In genomic region chr1:3747903-3748302, GRCh38 we compare ENCODE assay signal across 9 cellular contexts. TPM values are rescaled to one million over a fixed set of nuclear protein-coding genes. Genes with fewer than 3 reads are reported as not detected.
A peak's percentile ranks its signal among the peaks of the same experiment; 100 is the strongest.
DNase-seq lines count a peak whose midpoint lies in the region; ATAC-seq, FAIRE-seq and TF ChIP-seq lines count a peak whose summit lies in the region.
"Had no signal": no experiment of that assay in that cellular context is flagged by ENCODE, and none has a peak within 500 bp of the region (broad histone marks: within the 10 kb centered on the region; RNA-seq: fewer than 3 reads in every experiment).

No MANE protein-coding gene starts in this region.

- no peaks in the 10 kb centered on the region for H3K36me3 Mint-ChIP-seq in activated naive CD4-positive, alpha-beta T cell treated with anti-CD3 and anti-CD28 coated beads, Interleukin-2, amount 10 ng/mL, durations not matched to agents 7 days and 5 days
- H3K36me3 Mint-ChIP-seq in activated naive CD4-positive, alpha-beta T cell treated with anti-CD3 and anti-CD28 coated beads, Interleukin-2, amount 50 U/mL, for 72 hours: peaks cover 6 to 11% of the 10 kb centered on the region in 2 donors
- no peaks in the 10 kb centered on the region for H3K36me3 Mint-ChIP-seq in activated naive CD8-positive, alpha-beta T cell

- peaks cover 14% of the 10 kb centered on the region for H3K27me3 Mint-ChIP-seq in activated naive CD4-positive, alpha-beta T cell treated with anti-CD3 and anti-CD28 coated beads, Interleukin-2, amount 10 ng/mL, durations not matched to agents 7 days and 5 days
- no peaks in the 10 kb centered on the region for H3K27me3 Mint-ChIP-seq in activated naive CD8-positive, alpha-beta T cell

- H3K4me1 Mint-ChIP-seq in activated naive CD4-positive, alpha-beta T cell treated with anti-CD3 and anti-CD28 coated beads, Interleukin-2, amount 10 ng/mL, durations not matched to agents 7 days and 5 days: peaks cover 30% of the 10 kb centered on the region
- H3K4me1 Mint-ChIP-seq in activated naive CD8-positive, alpha-beta T cell (ENCODE audit: low read depth): peaks cover 32% of the 10 kb centered on the region

- peak overlapping the region in 1 of 2 donors; percentile 66 for H3K4me3 ChIP-seq in kidney (ENCODE audit: low read length in 2 of 2)
- H3K4me3 ChIP-seq in tibial artery: peak overlapping the region; percentile 63 to 96

- peak overlapping the region; percentile 69 for H3K4me3 Mint-ChIP-seq in activated naive CD4-positive, alpha-beta T cell treated with anti-CD3 and anti-CD28 coated beads, Interleukin-2, amount 10 ng/mL, durations not matched to agents 7 days and 5 days
- peak overlapping the region; percentile 78 for H3K4me3 Mint-ChIP-seq in activated naive CD8-positive, alpha-beta T cell

- no peak overlapping the region for H3K9ac ChIP-seq in kidney (ENCODE audit: low read length in 2 of 2)

- no peak for ATAC-seq in activated naive CD4-positive, alpha-beta T cell treated with anti-CD3 and anti-CD28 coated beads, Interleukin-2, amount 50 U/mL, for 72 hours

- no peaks in the 10 kb centered on the region for H3K9me3 ChIP-seq in kidney (ENCODE audit: control insufficient read depth in 1 of 2, low read length in 2 of 2)
- no peaks in the 10 kb centered on the region for H3K9me3 ChIP-seq in tibial artery

- intact Hi-C loops in kidney (cut with DNase I) (no loop called here), tibial artery (cut with DNase I; ENCODE audit: low total_unique reads) (loop anchor here (10.0 kb wide), 1 partner anchor 57 kb away; no protein-coding TSS in a partner anchor)

- H3K36me3 ChIP-seq in kidney (ENCODE audit: control insufficient read depth in 1 of 2, insufficient read depth in 2 of 2, low read length in 2 of 2) (no peaks in the 10 kb centered on the region), tibial artery (peaks cover 0 to 28% (median 4%) of the 10 kb centered on the region in 3 donors)

- no peaks in the 10 kb centered on the region for H3K9me3 Mint-ChIP-seq in activated naive CD4-positive, alpha-beta T cell treated with anti-CD3 and anti-CD28 coated beads, Interleukin-2, amount 10 ng/mL, durations not matched to agents 7 days and 5 days
- no peaks in the 10 kb centered on the region for H3K9me3 Mint-ChIP-seq in activated naive CD4-positive, alpha-beta T cell treated with anti-CD3 and anti-CD28 coated beads, Interleukin-2, amount 50 U/mL, for 72 hours
- no peaks in the 10 kb centered on the region for H3K9me3 Mint-ChIP-seq in activated naive CD8-positive, alpha-beta T cell (ENCODE audit: low read depth)

- FAIRE-seq in kidney (lab: Jason Lieb, UNC): no peak

- H3K27ac ChIP-seq in kidney (ENCODE audit: low read depth in 2 of 2, low read length in 2 of 2): no peak overlapping the region
- H3K27ac ChIP-seq in tibial artery: peak overlapping the region; percentile 75 to 81

- CTCF ChIA-PET in activated naive CD4-positive, alpha-beta T cell treated with anti-CD3 and anti-CD28 coated beads, Interleukin-2, amount 10 ng/mL, durations not matched to agents 7 days and 5 days (lab: Charles Lee): no interaction called here

- H3K27me3 ChIP-seq in tibial artery: peaks cover 0 to 18% of the 10 kb centered on the region in 2 donors

- DNase-seq in activated naive CD4-positive, alpha-beta T cell treated with anti-CD3 and anti-CD28 coated beads, Interleukin-2, amount 10 ng/mL, durations not matched to agents 7 days and 5 days: no peak
- no peak for DNase-seq in activated naive CD4-positive, alpha-beta T cell treated with anti-CD3 and anti-CD28 coated beads, Interleukin-2, amount 50 U/mL, for 72 hours (ENCODE audit: low spot score in 2 of 2)
- DNase-seq in kidney (peak; percentile 59), tibial artery (no peak), mesenteric fat pad (ENCODE audit: low spot score) (no peak), NCI-H1436 treated with DMSO at 0.1 percent for 48 hours (lab: John Stamatoyannopoulos, UW) (no peak), glomerular visceral epithelial cell (ENCODE audit: extremely low spot score) (no peak)

- H3K4me1 ChIP-seq in kidney (ENCODE audit: control insufficient read depth in 1 of 2, insufficient read depth in 1 of 2, low read depth in 1 of 2, low read length in 2 of 2) (peaks cover 0 to 10% of the 10 kb centered on the region in 2 donors), tibial artery (peaks cover 0 to 36% (median 21%) of the 10 kb centered on the region in 4 donors)

- no peak overlapping the region for H3K27ac Mint-ChIP-seq in activated naive CD4-positive, alpha-beta T cell treated with anti-CD3 and anti-CD28 coated beads, Interleukin-2, amount 10 ng/mL, durations not matched to agents 7 days and 5 days
- peak overlapping the region in 1 of 2 donors; percentile 17 for H3K27ac Mint-ChIP-seq in activated naive CD4-positive, alpha-beta T cell treated with anti-CD3 and anti-CD28 coated beads, Interleukin-2, amount 50 U/mL, for 72 hours
- H3K27ac Mint-ChIP-seq in activated naive CD8-positive, alpha-beta T cell: no peak overlapping the region

- TF ChIP-seq CTCF in kidney (IDR thresholded peaks at IDR 0.05; ENCODE audit: borderline replicate concordance, extremely low read depth, insufficient read depth): no peak
- no peak for TF ChIP-seq CTCF in tibial artery (IDR thresholded peaks at IDR 0.05)

RNA-seq across cellular contexts. Expression of gene CCDC27, which starts 4.3 kb away (rescaled TPM):
- not detected for total RNA-seq in activated naive CD4-positive, alpha-beta T cell treated with anti-CD3 and anti-CD28 coated beads, Interleukin-2, amount 50 U/mL, for 72 hours
- not detected for total RNA-seq in kidney
- not detected for polyA plus RNA-seq in kidney (ENCODE audit: insufficient read depth, low read depth, low replicate concordance)
- total RNA-seq in mesenteric fat pad: not detected
- total RNA-seq: activated CD8-positive, alpha-beta memory T cell treated with anti-CD3 and anti-CD28 coated beads for 36 hours had no signal

RNA-seq across cellular contexts. Expression of gene SMIM1, which starts 24.6 kb away (rescaled TPM):
- 1 to 10 TPM; 1.0 to 2.7 TPM for total RNA-seq in activated naive CD4-positive, alpha-beta T cell treated with anti-CD3 and anti-CD28 coated beads, Interleukin-2, amount 50 U/mL, for 72 hours
- 7.0 TPM for total RNA-seq in kidney
- 49.5 TPM for polyA plus RNA-seq in kidney (ENCODE audit: insufficient read depth, low read depth, low replicate concordance)
- 3.7 TPM for total RNA-seq in mesenteric fat pad

RNA-seq across cellular contexts. Expression of gene LRRC47, which starts 48.4 kb away (rescaled TPM):
- total RNA-seq in activated naive CD4-positive, alpha-beta T cell treated with anti-CD3 and anti-CD28 coated beads, Interleukin-2, amount 50 U/mL, for 72 hours: 10 to 100 TPM; 26.8 to 33.9 TPM
- total RNA-seq in kidney: 42.4 TPM
- polyA plus RNA-seq in kidney (ENCODE audit: insufficient read depth, low read depth, low replicate concordance): 28.8 TPM
- total RNA-seq in mesenteric fat pad: 38.7 TPM

Comparison
In these comparisons a context has a peak if more than half of its experiments do, and no peak if none do; other contexts are left out.
1. H3K27ac ChIP-seq: peak in tibial artery (2 of 2); none in kidney (0 of 2).